Comparison of ENCODE assay signal across 35 cellular contexts in genomic region chr1:240567066-240567465, GRCh38. TPM values are rescaled to one million over a fixed set of nuclear protein-coding genes. Genes with fewer than 3 reads are reported as not detected.
"Had no signal": no experiment of that assay in that cellular context is flagged by ENCODE, and none has a peak within 500 bp of the region (broad histone marks: within the 10 kb centered on the region; RNA-seq: fewer than 3 reads in every experiment).

No MANE protein-coding gene starts in this region.

- H3K4me3 ChIP-seq: MG63 had no signal

- H3K4me2 ChIP-seq: KMS-11 had no signal

- H3K27ac ChIP-seq: KMS-11 had no signal

- H3K27me3 ChIP-seq: MG63 had no signal

- H3K36me3 ChIP-seq: MG63 had no signal

- H3K9me3 ChIP-seq: MG63 had no signal

- DNase-seq: Karpas-422, Kasumi-1, KG1, MG63, MM.1S, MV-4-11, NCI-H1048, NCI-H1092, NCI-H1092 treated with DMSO at 0.1 percent for 48 hours, NCI-H1105, NCI-H1105 treated with DMSO at 0.1 percent for 48 hours, NCI-H1417, NCI-H1417 treated with DMSO at 0.1 percent for 48 hours, NCI-H1436, NCI-H1436 treated with DMSO at 0.1 percent for 48 hours, NCI-H146, NCI-H1694, NCI-H1694 treated with DMSO at 0.1 percent for 48 hours, NCI-H187, NCI-H187 treated with DMSO at 0.1 percent for 48 hours, NCI-H1930, NCI-H2029, NCI-H2029 treated with DMSO at 0.1 percent for 48 hours, NCI-H2081, NCI-H2081 treated with DMSO at 0.1 percent for 48 hours, NCI-H2107, NCI-H2171, NCI-H2171 treated with DMSO at 0.1 percent for 48 hours, NCI-H2227 treated with DMSO at 0.1 percent for 48 hours, NCI-H226, NCI-H345, NCI-H446, NCI-H446 treated with DMSO at 0.1 percent for 48 hours had no signal

RNA-seq across cellular contexts. Expression of gene GREM2, which starts 44.9 kb away (rescaled TPM):
- total RNA-seq: MCF 10A had no signal
